Comparison of ENCODE assay signal across 8 cellular contexts in the genomic region with DNA sequence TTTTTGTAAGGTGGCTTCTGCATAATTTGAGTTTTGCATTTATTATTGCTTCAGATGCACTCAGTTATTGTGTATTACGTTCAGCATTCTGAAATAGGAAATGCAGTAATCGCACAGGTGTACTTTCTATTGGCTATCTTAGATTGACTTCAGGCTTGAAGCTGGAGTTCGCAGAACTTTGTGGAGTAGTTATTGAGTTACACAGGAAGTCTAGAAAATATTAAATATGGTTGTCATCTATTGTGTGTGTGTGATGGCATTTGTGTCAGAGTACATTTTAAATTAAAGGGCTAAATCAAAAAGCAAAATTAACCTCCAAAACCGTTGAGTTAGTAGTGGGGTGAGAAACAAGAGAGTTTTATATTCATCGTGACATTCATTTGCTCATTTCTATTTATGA. TPM values are rescaled to one million over a fixed set of nuclear protein-coding genes. Genes with fewer than 3 reads are reported as not detected.
A peak's percentile ranks its signal among the peaks of the same experiment; 100 is the strongest.
DNase-seq lines count a peak whose midpoint lies in the region; ATAC-seq and TF ChIP-seq lines count a peak whose summit lies in the region.

No MANE protein-coding gene starts in this region.

- in situ Hi-C loops in ACHN (cut with HindIII; ENCODE audit: low pct_ligation_motif_present, low pct_unique_long_range_greater_than_20kb, low sequenced_read_pairs), result no loop called here

- H3K36me3 ChIP-seq in HUES48 (ENCODE audit: control insufficient read depth, insufficient read depth, low read length), result peaks cover 37% of the 10 kb centered on the region
- H3K36me3 ChIP-seq in uterus, result no peaks in the 10 kb centered on the region

- H3K9me3 ChIP-seq in HUES48 (ENCODE audit: control insufficient read depth, insufficient read depth, low read length) (no peaks in the 10 kb centered on the region), uterus (no peaks in the 10 kb centered on the region)

- H3K36me3 Mint-ChIP-seq in activated naive CD8-positive, alpha-beta T cell treated with anti-CD3 and anti-CD28 coated beads for 36 hours, result peaks cover 34% of the 10 kb centered on the region

- TF ChIP-seq CTCF in uterus (IDR thresholded peaks at IDR 0.05), result no peak

- peaks cover 24% of the 10 kb centered on the region for H3K4me1 Mint-ChIP-seq in activated naive CD8-positive, alpha-beta T cell treated with anti-CD3 and anti-CD28 coated beads for 36 hours

- no peaks in the 10 kb centered on the region for H3K27me3 Mint-ChIP-seq in activated naive CD8-positive, alpha-beta T cell treated with anti-CD3 and anti-CD28 coated beads for 36 hours

- H3K27ac Mint-ChIP-seq in activated naive CD8-positive, alpha-beta T cell treated with anti-CD3 and anti-CD28 coated beads for 36 hours, result peak overlapping the region; percentile 81

- H3K9ac ChIP-seq in HUES48 (ENCODE audit: low read depth, low read length), result peak overlapping the region; percentile 22

- peaks cover 15% of the 10 kb centered on the region for H3K4me1 ChIP-seq in HUES48 (ENCODE audit: control insufficient read depth, insufficient read depth, low read length)
- peaks cover 0 to 11% of the 10 kb centered on the region in 2 donors for H3K4me1 ChIP-seq in uterus

- no peak for ATAC-seq in HG02970 (IDR thresholded peaks at IDR 0.05; ENCODE audit: low FRiP score, unreplicated experiment)
- no peak for ATAC-seq in HG03457 (IDR thresholded peaks at IDR 0.05; ENCODE audit: unreplicated experiment)

- TF ChIP-seq POLR2A in uterus (IDR thresholded peaks at IDR 0.05), result no peak

- H3K27me3 ChIP-seq in HUES48 (ENCODE audit: control insufficient read depth, insufficient read depth, low read length) (no peaks in the 10 kb centered on the region), uterus (no peaks in the 10 kb centered on the region)

- H3K4me3 ChIP-seq in HUES48 (ENCODE audit: low read depth, low read length), result peak overlapping the region; percentile 95
- H3K4me3 ChIP-seq in uterus, result peak overlapping the region in 1 of 2 donors; percentile 83

- peaks cover 2% of the 10 kb centered on the region for H3K9me3 Mint-ChIP-seq in activated naive CD8-positive, alpha-beta T cell treated with anti-CD3 and anti-CD28 coated beads for 36 hours

- peak overlapping the region; percentile 77 for H3K4me3 Mint-ChIP-seq in activated naive CD8-positive, alpha-beta T cell treated with anti-CD3 and anti-CD28 coated beads for 36 hours

- intact Hi-C loops in uterus (cut with DNase I; ENCODE audit: low total_unique reads), result no loop called here

- DNase-seq in ACHN (peak; percentile 61), left kidney (ENCODE audit: low read depth, low spot score) (peak; percentile 33), uterus (no peak), SHP77 (lab: John Stamatoyannopoulos, UW) (no peak)
- no peak for DNase-seq in activated naive CD8-positive, alpha-beta T cell treated with anti-CD3 and anti-CD28 coated beads for 36 hours

- peak overlapping the region; percentile 95 for H3K27ac ChIP-seq in HUES48 (ENCODE audit: low read depth, low read length)
- peak overlapping the region; percentile 99 to 100 for H3K27ac ChIP-seq in uterus

RNA-seq across cellular contexts. Expression of a gene that starts 2.7 kb away (rescaled TPM):
- total RNA-seq in activated naive CD8-positive, alpha-beta T cell treated with anti-CD3 and anti-CD28 coated beads for 36 hours, result 10 to 100 TPM; 18.5 to 19.9 TPM
- 100 to 1,000 TPM in 1 of 4 donors, 10 to 100 TPM in 3; 24.3 to 112 (median 56.8) TPM for total RNA-seq in uterus

Comparison
In these comparisons a context has a peak if more than half of its experiments do, and no peak if none do; other contexts are left out.
1. DNase-seq: peak in ACHN (single experiment) and left kidney (single experiment); none in activated naive CD8-positive, alpha-beta T cell treated with anti-CD3 and anti-CD28 coated beads for 36 hours (single experiment), uterus (0 of 2) and SHP77 (0 of 2).